ENCODE assay signal across 12 cellular contexts in the genomic region with DNA sequence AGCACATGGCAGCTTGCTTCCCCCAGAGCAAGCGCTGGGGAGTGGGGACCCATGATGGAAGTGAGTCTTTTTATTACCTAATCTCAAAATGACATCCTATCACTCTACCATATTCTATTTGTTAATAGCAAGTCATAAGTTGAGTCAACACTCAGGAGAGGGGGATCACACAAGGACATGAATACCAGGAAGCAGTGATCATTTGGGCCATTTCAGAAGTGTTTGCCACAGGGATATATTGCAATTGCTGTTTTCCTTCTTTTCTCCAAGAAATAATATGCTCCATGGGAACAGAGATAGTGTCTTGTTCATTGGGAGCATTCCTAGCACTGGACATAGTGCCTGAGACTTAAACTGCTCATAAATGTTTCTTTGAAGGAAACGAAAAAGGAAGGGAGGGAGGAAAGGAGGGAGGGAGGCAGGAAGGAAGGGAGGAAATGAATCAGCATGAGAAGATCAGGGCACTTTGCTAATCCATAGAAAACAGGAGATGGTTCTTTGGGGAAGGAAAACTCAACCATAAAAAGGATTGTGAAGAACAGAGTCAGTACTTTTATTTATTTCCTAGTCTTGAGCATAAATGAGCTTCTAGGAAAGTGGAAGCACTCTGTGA. TPM values are rescaled to one million over a fixed set of nuclear protein-coding genes. Genes with fewer than 3 reads are reported as not detected.
DNase-seq lines count a peak whose midpoint lies in the region; ATAC-seq and TF ChIP-seq lines count a peak whose summit lies in the region.
"Had no signal": no experiment of that assay in that cellular context is flagged by ENCODE, and none has a peak within 500 bp of the region (broad histone marks: within the 10 kb centered on the region; RNA-seq: fewer than 3 reads in every experiment).

No MANE protein-coding gene starts in this region.

- H3K27me3 ChIP-seq in BLaER1 treated with 17β-estradiol and CSF1 and Interleukin-3, amounts not matched to agents 10 nM and 100 nM, result no peaks in the 10 kb centered on the region
- H3K27me3 ChIP-seq in IMR-90 (ENCODE audit: control insufficient read depth, insufficient read depth, low read length) (no peaks in the 10 kb centered on the region), adipocyte (replicated peaks; ENCODE audit: control insufficient read depth, insufficient read depth, low read length) (no peaks in the 10 kb centered on the region)
- H3K27me3 ChIP-seq: ascending aorta, pancreas had no signal

- peak overlapping the region; percentile 29; the same call in 1 of the 2 replicates for H3K14ac ChIP-seq in IMR-90 (replicated peaks; ENCODE audit: low read depth, low read length)

- H3K9ac ChIP-seq in BLaER1 treated with 17β-estradiol and CSF1 and Interleukin-3, amounts not matched to agents 10 nM and 100 nM, result no peak overlapping the region
- H3K9ac ChIP-seq in IMR-90 (ENCODE audit: low read depth, low read length), result no peak overlapping the region
- H3K9ac ChIP-seq in adipocyte (ENCODE audit: low read length), result no peak overlapping the region

- no peaks in the 10 kb centered on the region for H4K20me1 ChIP-seq in BLaER1 treated with 17β-estradiol and CSF1 and Interleukin-3, amounts not matched to agents 10 nM and 100 nM
- no peaks in the 10 kb centered on the region for H4K20me1 ChIP-seq in IMR-90 (ENCODE audit: insufficient read depth, low read length)

- H3K4ac ChIP-seq in IMR-90 (ENCODE audit: low read depth, low read length), result peak overlapping the region; percentile 54

- intact Hi-C loops in IMR-90 (cut with micrococcal nuclease), result no loop called here
- intact Hi-C loops in activated naive CD4-positive, alpha-beta T cell treated with anti-CD3 and anti-CD28 coated beads for 36 hours (cut with micrococcal nuclease), result no loop called here

- H2BK15ac ChIP-seq in IMR-90 (ENCODE audit: low read depth, low read length), result peak overlapping the region; percentile 16; the same call in 1 of the 3 replicates

- H3K36me3 ChIP-seq in BLaER1 treated with 17β-estradiol and CSF1 and Interleukin-3, amounts not matched to agents 10 nM and 100 nM, result no peaks in the 10 kb centered on the region
- H3K36me3 ChIP-seq in IMR-90 (ENCODE audit: control insufficient read depth, insufficient read depth, low read length), result no peaks in the 10 kb centered on the region
- H3K36me3 ChIP-seq in adipocyte (ENCODE audit: control insufficient read depth, insufficient read depth, low read length, severe bottlenecking), result no peaks in the 10 kb centered on the region
- H3K36me3 ChIP-seq in mesodermal cell (ENCODE audit: control insufficient read depth, insufficient read depth, low read length), result no peaks in the 10 kb centered on the region
- H3K36me3 ChIP-seq: ascending aorta, pancreas had no signal

- TF ChIP-seq CTCF in IMR-90 (conservative IDR thresholded peaks at IDR 0.05; ENCODE audit: low read depth, low read length), result no peak

- H2AK5ac ChIP-seq in IMR-90 (ENCODE audit: low read depth, low read length), result peak overlapping the region; percentile 23; the same call in 1 of the 2 replicates

- dilution Hi-C loops in IMR-90 (cut with HindIII; ENCODE audit: low sequenced_read_pairs, unreplicated experiment), result no loop called here

- H3K4me1 Mint-ChIP-seq in activated naive CD4-positive, alpha-beta T cell treated with anti-CD3 and anti-CD28 coated beads for 36 hours (ENCODE audit: low read depth), result peaks cover 3% of the 10 kb centered on the region

- H3K27me3 Mint-ChIP-seq in activated naive CD4-positive, alpha-beta T cell treated with anti-CD3 and anti-CD28 coated beads for 36 hours (ENCODE audit: low read depth), result no peaks in the 10 kb centered on the region

- peak overlapping the region in 8 of 11 experiments; percentile 14 to 96 (median 83); a peak in 14 of 22 replicates for H3K27ac ChIP-seq in BLaER1 treated with 17β-estradiol and CSF1 and Interleukin-3, amounts not matched to agents 10 nM and 100 nM
- H3K27ac ChIP-seq in IMR-90 (ENCODE audit: insufficient read depth, low read length) (no peak overlapping the region), mesodermal cell (ENCODE audit: low read depth, low read length, severe bottlenecking) (peak overlapping the region; percentile 59)
- H3K27ac ChIP-seq: ascending aorta, pancreas had no signal

- POLR2A ChIA-PET in IMR-90 (lab: Charles Lee; ENCODE audit: unreplicated experiment), result no interaction called here

- ATAC-seq in IMR-90 (ENCODE audit: low read depth) (no peak), HG03354 (IDR thresholded peaks at IDR 0.05; ENCODE audit: poor library complexity, severe bottlenecking, unreplicated experiment) (no peak), HG02973 (IDR thresholded peaks at IDR 0.05; ENCODE audit: unreplicated experiment) (no peak)
- ATAC-seq: pancreas had no signal

- peak overlapping the region; percentile 7 for H2BK5ac ChIP-seq in IMR-90 (ENCODE audit: low read depth, low read length, poor library complexity, severe bottlenecking)

- peaks cover 7% of the 10 kb centered on the region; the same call in 1 of the 2 replicates for H3K9me1 ChIP-seq in IMR-90 (ENCODE audit: insufficient read depth, low read length)

- H2BK20ac ChIP-seq in IMR-90 (ENCODE audit: low read depth, low read length), result peak overlapping the region; percentile 73

- DNase-seq in IMR-90 (peak; percentile 13), adipocyte (ENCODE audit: low read depth) (no peak), DMS 273 (lab: John Stamatoyannopoulos, UW; ENCODE audit: unreplicated experiment) (no peak)
- no peak for DNase-seq in activated naive CD4-positive, alpha-beta T cell treated with anti-CD3 and anti-CD28 coated beads for 36 hours
- DNase-seq: activated naive CD4-positive, alpha-beta T cell treated with Interleukin-2 at 50 U/mL for 16 hours; NCI-H1105; pancreas had no signal

- H3K56ac ChIP-seq in IMR-90 (ENCODE audit: extremely low read depth, insufficient read depth, low read length), result no peak overlapping the region; the same call in 1 of the 2 replicates

- H3K27ac Mint-ChIP-seq in activated naive CD4-positive, alpha-beta T cell treated with anti-CD3 and anti-CD28 coated beads for 36 hours, result no peak overlapping the region

- peaks cover 0 to 74% (median 45%) of the 10 kb centered on the region in 10 experiments; a peak in 18 of 20 replicates for H3K4me1 ChIP-seq in BLaER1 treated with 17β-estradiol and CSF1 and Interleukin-3, amounts not matched to agents 10 nM and 100 nM
- peaks cover 8% of the 10 kb centered on the region for H3K4me1 ChIP-seq in IMR-90 (ENCODE audit: control insufficient read depth, insufficient read depth, low read length)
- H3K4me1 ChIP-seq in adipocyte (ENCODE audit: control insufficient read depth, insufficient read depth, low read length), result peaks cover 39% of the 10 kb centered on the region
- peaks cover 32% of the 10 kb centered on the region for H3K4me1 ChIP-seq in mesodermal cell (ENCODE audit: control insufficient read depth, insufficient read depth, low read length, poor library complexity, severe bottlenecking)
- H3K4me1 ChIP-seq: pancreas had no signal

- H3K23ac ChIP-seq in IMR-90 (ENCODE audit: low read depth, low read length), result peak overlapping the region; percentile 40

- H4K8ac ChIP-seq in IMR-90 (ENCODE audit: low read depth in 2 of 2, low read length in 2 of 2), result peak overlapping the region in 1 of 2 experiments; percentile 53; a peak in 1 of 4 replicates

- CTCF ChIA-PET in IMR-90 (lab: Yijun Ruan, JAX), result interaction anchor here (1.2 kb wide), 1 partner anchor 451 kb away, joined by 5 read pairs; no protein-coding TSS in a partner anchor
- CTCF ChIA-PET in activated naive CD4-positive, alpha-beta T cell treated with anti-CD3 and anti-CD28 coated beads for 36 hours (lab: Charles Lee), result interaction anchor here (1.1 to 1.3 kb wide), 2 partner anchors 10 to 19 kb away, joined by 3 to 4 read pairs; no protein-coding TSS in a partner anchor

- no peaks in the 10 kb centered on the region for H3K9me3 Mint-ChIP-seq in activated naive CD4-positive, alpha-beta T cell treated with anti-CD3 and anti-CD28 coated beads for 36 hours

- H4K91ac ChIP-seq in IMR-90 (ENCODE audit: insufficient read depth, low read depth, low read length), result peak overlapping the region; percentile 49; the same call in 1 of the 2 replicates

- no peak overlapping the region for H2AFZ ChIP-seq in IMR-90 (replicated peaks; ENCODE audit: low read length, poor library complexity)

- WGBS in IMR-90 (ENCODE audit: extremely low coverage in 2 of 2, insufficient read length in 1 of 2), 2 experiments, result 0% methylated on average over 1 of the region's 2 CpGs; no CpG with 5 or more reads in 1 of the 2 experiments
- WGBS in mesodermal cell (ENCODE audit: insufficient coverage in 2 of 2), 2 experiments, result 46% methylated on average over 1 of the region's 2 CpGs; no CpG with 5 or more reads in 1 of the 2 experiments

- H3K4me2 ChIP-seq in BLaER1 treated with 17β-estradiol and CSF1 and Interleukin-3, amounts not matched to agents 10 nM and 100 nM, result peak overlapping the region in 10 of 11 experiments; percentile 0 to 84 (median 64); a peak in 18 of 22 replicates
- no peak overlapping the region for H3K4me2 ChIP-seq in IMR-90 (ENCODE audit: low read depth, low read length)

- no peak overlapping the region for H3K4me3 Mint-ChIP-seq in activated naive CD4-positive, alpha-beta T cell treated with anti-CD3 and anti-CD28 coated beads for 36 hours

- TF ChIP-seq POLR2A in IMR-90 (IDR thresholded peaks at IDR 0.05; ENCODE audit: low read depth, low read length), result no peak

- no peaks in the 10 kb centered on the region for H3K79me1 ChIP-seq in IMR-90 (ENCODE audit: low read depth in 1 of 2, low read length in 2 of 2)

- no peak overlapping the region for H2AK9ac ChIP-seq in IMR-90 (replicated peaks; ENCODE audit: low read depth, low read length, poor library complexity)

- no TSS peak for BruUV-seq in IMR-90 (replicated peaks; lab: Mats Ljungman, UMichigan)

- H2BK120ac ChIP-seq in IMR-90 (ENCODE audit: low read depth, low read length), result peak overlapping the region; percentile 67

- no peaks in the 10 kb centered on the region for H3K36me3 Mint-ChIP-seq in activated naive CD4-positive, alpha-beta T cell treated with anti-CD3 and anti-CD28 coated beads for 36 hours (ENCODE audit: low read depth)

- in situ Hi-C loops in IMR-90 (cut with MboI; ENCODE audit: low sequenced_read_pairs), result no loop called here

- no peak overlapping the region for H3K4me3 ChIP-seq in BLaER1 treated with 17β-estradiol and CSF1 and Interleukin-3, amounts not matched to agents 10 nM and 100 nM
- H3K4me3 ChIP-seq in IMR-90 (ENCODE audit: insufficient read depth, low read depth, low read length) (no peak overlapping the region), adipocyte (ENCODE audit: low read length) (peak overlapping the region; percentile 8), mesodermal cell (ENCODE audit: extremely low read depth, insufficient read depth, low read length, poor library complexity, severe bottlenecking) (no peak overlapping the region)
- H3K4me3 ChIP-seq: ascending aorta, pancreas had no signal

- H4K5ac ChIP-seq in IMR-90 (ENCODE audit: low read depth, low read length), result no peak overlapping the region

- H3K18ac ChIP-seq in IMR-90 (ENCODE audit: low read depth, low read length), result peak overlapping the region; percentile 43; the same call in 1 of the 2 replicates

- no peak for TF ChIP-seq RAD21 in IMR-90 (IDR thresholded peaks at IDR 0.05; ENCODE audit: low read length)

- H3K9me3 ChIP-seq in BLaER1 treated with 17β-estradiol and CSF1 and Interleukin-3, amounts not matched to agents 10 nM and 100 nM (replicated peaks in 1 of 11), result peaks cover 0 to 23% (median 0%) of the 10 kb centered on the region in 11 experiments; a peak in 7 of 22 replicates
- H3K9me3 ChIP-seq in IMR-90 (ENCODE audit: control insufficient read depth, insufficient read depth, low read length) (no peaks in the 10 kb centered on the region), adipocyte (ENCODE audit: control insufficient read depth, low read length) (no peaks in the 10 kb centered on the region), mesodermal cell (ENCODE audit: control insufficient read depth, low read length) (no peaks in the 10 kb centered on the region)
- H3K9me3 ChIP-seq: ascending aorta, pancreas had no signal

RNA-seq across cellular contexts. Expression of a gene that starts 39.2 kb away (rescaled TPM):
- total RNA-seq in IMR-90 (2012; rRNA removed), result 12.5 and 23.9 TPM in 2 replicates
- 4.6 and 4.8 TPM in 2 replicates for polyA plus RNA-seq in IMR-90 (2012; rRNA removed)
- polyA plus RNA-seq in IMR-90 (2012; cell fraction: cytosol; rRNA removed), result 0.26 and 0.33 TPM in 2 replicates
- polyA plus RNA-seq in IMR-90 (2012; cell fraction: nucleus; rRNA removed; ENCODE audit: low replicate concordance), result 0.34 and 3.3 TPM in 2 replicates
- 20.1 TPM for polyA plus RNA-seq in mesodermal cell (2013, experiment 1 of 2)
- 30.3 TPM for polyA plus RNA-seq in mesodermal cell (2013, experiment 2 of 2)
- total RNA-seq in activated naive CD4-positive, alpha-beta T cell treated with anti-CD3 and anti-CD28 coated beads for 36 hours, result 10 to 100 TPM; 15.6 to 17.6 TPM
